In the genomic region with DNA sequence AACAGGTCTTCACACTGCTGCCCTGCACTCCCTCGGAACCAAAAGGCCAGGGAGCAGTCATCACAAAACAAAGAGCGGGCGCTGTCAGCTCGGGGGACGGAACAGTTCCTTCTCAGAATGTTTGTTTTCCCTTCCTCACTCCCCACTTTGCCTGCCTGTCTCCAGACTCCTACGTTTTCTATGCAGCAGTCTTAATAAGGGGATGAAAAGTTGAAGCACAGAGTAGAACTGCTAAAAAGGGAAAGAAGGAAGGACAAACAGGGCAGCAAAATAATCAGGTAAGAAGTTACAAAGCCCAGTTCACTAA, we compare ENCODE assay signal across 8 cellular contexts. TPM values are rescaled to one million over a fixed set of nuclear protein-coding genes. Genes with fewer than 3 reads are reported as not detected.
DNase-seq lines count a peak whose midpoint lies in the region; ATAC-seq and TF ChIP-seq lines count a peak whose summit lies in the region.

No MANE protein-coding gene starts in this region.

- H3K9me3 Mint-ChIP-seq in HFFc6 = no peaks in the 10 kb centered on the region
- no peaks in the 10 kb centered on the region for H3K9me3 Mint-ChIP-seq in activated naive CD8-positive, alpha-beta T cell treated with anti-CD3 and anti-CD28 coated beads for 36 hours
- no peaks in the 10 kb centered on the region for H3K9me3 Mint-ChIP-seq in stimulated activated effector memory CD8-positive, alpha-beta T cell treated with anti-CD3 and anti-CD28 coated beads, Interleukin-12 subunit alpha, Interleukin-12 subunit beta, amount 100 ng/mL, for 72 hours

- intact Hi-C loops in mucosa of descending colon (cut with DNase I, micrococcal nuclease) = no loop called here

- DNase-seq in HFFc6 = no peak
- DNase-seq in activated naive CD8-positive, alpha-beta T cell treated with anti-CD3 and anti-CD28 coated beads for 36 hours = no peak
- DNase-seq in stimulated activated effector memory CD8-positive, alpha-beta T cell treated with anti-CD3 and anti-CD28 coated beads, Interleukin-12 subunit alpha, Interleukin-12 subunit beta, amount 100 ng/mL, for 72 hours (ENCODE audit: low spot score in 2 of 2) = no peak
- no peak for DNase-seq in mucosa of descending colon
- DNase-seq in activated effector memory CD4-positive, alpha-beta T cell treated with anti-CD3 and anti-CD28 coated beads, Interleukin-2, amount 50 U/mL, for 16 hours = no peak
- DNase-seq in stimulated activated naive CD4-positive, alpha-beta T cell (lab: John Stamatoyannopoulos, UW) = no peak

- peaks cover 29% of the 10 kb centered on the region for H3K27me3 ChIP-seq in iPS-15b (ENCODE audit: control insufficient read depth, insufficient read depth, low read length)

- ATAC-seq in stimulated activated effector memory CD8-positive, alpha-beta T cell treated with anti-CD3 and anti-CD28 coated beads, Interleukin-12 subunit alpha, Interleukin-12 subunit beta, amount 100 ng/mL, for 72 hours = no peak
- ATAC-seq in GM18498 (IDR thresholded peaks at IDR 0.05; ENCODE audit: unreplicated experiment) = no peak
- no peak for ATAC-seq in mucosa of descending colon

- H3K4me1 ChIP-seq in iPS-15b (ENCODE audit: control insufficient read depth, insufficient read depth, low read length) (peaks cover 2% of the 10 kb centered on the region), mucosa of descending colon (ENCODE audit: low read depth) (peaks cover 5% of the 10 kb centered on the region)

- H3K9ac ChIP-seq in iPS-15b (ENCODE audit: low read depth, low read length) = peak overlapping the region; percentile 26

- no peaks in the 10 kb centered on the region for H3K36me3 ChIP-seq in iPS-15b (ENCODE audit: control insufficient read depth, insufficient read depth, low read length)
- H3K36me3 ChIP-seq in mucosa of descending colon (ENCODE audit: low read depth) = no peaks in the 10 kb centered on the region

- peaks cover 36% of the 10 kb centered on the region for H3K4me1 Mint-ChIP-seq in HFFc6 (ENCODE audit: low read depth)
- H3K4me1 Mint-ChIP-seq in activated naive CD8-positive, alpha-beta T cell treated with anti-CD3 and anti-CD28 coated beads for 36 hours = peaks cover 28% of the 10 kb centered on the region
- peaks cover 25% of the 10 kb centered on the region for H3K4me1 Mint-ChIP-seq in stimulated activated effector memory CD8-positive, alpha-beta T cell treated with anti-CD3 and anti-CD28 coated beads, Interleukin-12 subunit alpha, Interleukin-12 subunit beta, amount 100 ng/mL, for 72 hours

- H3K9me3 ChIP-seq in iPS-15b (ENCODE audit: control insufficient read depth, insufficient read depth, low read length) (no peaks in the 10 kb centered on the region), mucosa of descending colon (no peaks in the 10 kb centered on the region)

- H3K4me3 ChIP-seq in iPS-15b (ENCODE audit: low read depth, low read length) (peak overlapping the region; percentile 95), mucosa of descending colon (no peak overlapping the region)

- H3K36me3 Mint-ChIP-seq in HFFc6 (ENCODE audit: low read depth) = peaks cover 4% of the 10 kb centered on the region; the same call in 1 of the 2 replicates
- H3K36me3 Mint-ChIP-seq in activated naive CD8-positive, alpha-beta T cell treated with anti-CD3 and anti-CD28 coated beads for 36 hours = no peaks in the 10 kb centered on the region
- no peaks in the 10 kb centered on the region for H3K36me3 Mint-ChIP-seq in stimulated activated effector memory CD8-positive, alpha-beta T cell treated with anti-CD3 and anti-CD28 coated beads, Interleukin-12 subunit alpha, Interleukin-12 subunit beta, amount 100 ng/mL, for 72 hours

- peak overlapping the region; percentile 93 for H3K27ac Mint-ChIP-seq in HFFc6
- peak overlapping the region; percentile 69 for H3K27ac Mint-ChIP-seq in activated naive CD8-positive, alpha-beta T cell treated with anti-CD3 and anti-CD28 coated beads for 36 hours
- H3K27ac Mint-ChIP-seq in stimulated activated effector memory CD8-positive, alpha-beta T cell treated with anti-CD3 and anti-CD28 coated beads, Interleukin-12 subunit alpha, Interleukin-12 subunit beta, amount 100 ng/mL, for 72 hours = peak overlapping the region; percentile 93

- no peaks in the 10 kb centered on the region; the same call in 1 of the 2 replicates for H3K27me3 Mint-ChIP-seq in HFFc6 (ENCODE audit: insufficient read depth)
- peaks cover 42% of the 10 kb centered on the region for H3K27me3 Mint-ChIP-seq in activated naive CD8-positive, alpha-beta T cell treated with anti-CD3 and anti-CD28 coated beads for 36 hours

- peak overlapping the region; percentile 100 for H3K4me3 Mint-ChIP-seq in HFFc6
- H3K4me3 Mint-ChIP-seq in activated naive CD8-positive, alpha-beta T cell treated with anti-CD3 and anti-CD28 coated beads for 36 hours = peak overlapping the region; percentile 82
- H3K4me3 Mint-ChIP-seq in stimulated activated effector memory CD8-positive, alpha-beta T cell treated with anti-CD3 and anti-CD28 coated beads, Interleukin-12 subunit alpha, Interleukin-12 subunit beta, amount 100 ng/mL, for 72 hours = peak overlapping the region; percentile 94

- TF ChIP-seq CTCF in HFFc6 (IDR thresholded peaks at IDR 0.05) = no peak
- no peak for TF ChIP-seq CTCF in mucosa of descending colon (IDR thresholded peaks at IDR 0.05)

RNA-seq across cellular contexts. Expression of a gene that starts 0.7 kb away (rescaled TPM):
- total RNA-seq in HFFc6 (2021; fragmentation: NEBNext Ultra II Directional; extraction: Animal tissue kit (Norgen Biotek cat#: 25700)) = 10 to 100 TPM in 5 of 6 experiments, 1 to 10 TPM in 1; 9.3 to 14.5 (median 13.2) TPM
- under 1 TPM; 0.14 to 0.30 TPM for total RNA-seq in activated naive CD8-positive, alpha-beta T cell treated with anti-CD3 and anti-CD28 coated beads for 36 hours
- total RNA-seq in mucosa of descending colon = 10 to 100 TPM in 1 of 3 donors, 1 to 10 TPM in 2; 2.2 to 13.1 (median 4.2) TPM

RNA-seq across cellular contexts. Expression of a gene that starts 41.3 kb away (rescaled TPM):
- 10 to 100 TPM; 38.8 to 46.2 (median 44.2) TPM for total RNA-seq in HFFc6 (2021; fragmentation: NEBNext Ultra II Directional; extraction: Animal tissue kit (Norgen Biotek cat#: 25700))
- total RNA-seq in activated naive CD8-positive, alpha-beta T cell treated with anti-CD3 and anti-CD28 coated beads for 36 hours = 10 to 100 TPM; 50.9 to 51.2 TPM
- total RNA-seq in mucosa of descending colon = 10 to 100 TPM; 30.1 to 37.4 (median 33.5) TPM
